Comparison of ENCODE assay signal across 12 cellular contexts in the genomic region with DNA sequence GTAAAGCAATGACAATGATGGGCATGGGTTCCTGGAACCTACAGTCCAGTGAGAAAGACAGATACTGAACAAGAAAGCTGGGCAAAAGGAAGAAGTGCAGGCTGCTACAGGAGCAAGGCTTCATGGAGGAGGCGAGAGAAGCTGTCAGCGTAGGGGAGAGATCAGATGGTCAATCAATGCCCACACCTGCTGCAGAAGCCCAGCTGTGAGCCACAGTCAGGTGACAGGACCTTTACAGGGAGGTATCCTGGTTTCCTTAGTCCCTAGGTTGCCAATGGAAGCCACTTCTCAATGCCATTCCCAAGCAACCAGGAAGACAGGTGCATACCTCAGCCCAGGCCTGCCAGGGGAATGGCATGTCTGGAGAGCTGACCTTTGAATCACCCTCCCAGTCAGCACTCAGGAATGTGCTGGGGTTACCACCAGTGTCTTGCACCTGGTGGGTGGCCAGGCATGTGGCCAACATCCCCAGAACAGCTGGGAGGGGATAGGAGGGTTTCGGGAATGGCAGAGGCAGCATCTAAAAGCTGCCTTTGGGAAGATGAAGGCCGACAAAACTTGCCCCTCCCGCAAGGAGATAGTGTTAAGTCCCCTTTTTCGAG.
DNase-seq lines count a peak whose midpoint lies in the region; ATAC-seq and TF ChIP-seq lines count a peak whose summit lies in the region.
"Had no signal": no experiment of that assay in that cellular context is flagged by ENCODE, and none has a peak within 500 bp of the region (broad histone marks: within the 10 kb centered on the region; RNA-seq: fewer than 3 reads in every experiment).

No MANE protein-coding gene starts in this region.

- H2AK5ac ChIP-seq in H9 (ENCODE audit: insufficient read length, low read length): no peak overlapping the region

- H3K79me2 ChIP-seq in H9 (ENCODE audit: insufficient read depth, low read length): no peaks in the 10 kb centered on the region

- H4K20me1 ChIP-seq in H9 (ENCODE audit: control insufficient read depth, insufficient read depth, insufficient read length): no peaks in the 10 kb centered on the region

- no peak overlapping the region for H2BK15ac ChIP-seq in H9 (ENCODE audit: low read depth, low read length)

- H3K18ac ChIP-seq in H9 (ENCODE audit: insufficient read length, low read depth, low read length): no peak overlapping the region

- H3K23ac ChIP-seq in H9 (ENCODE audit: insufficient read length, low read depth, low read length): no peak overlapping the region

- no peak overlapping the region; a peak in 1 of 5 replicates for H3K4me3 Mint-ChIP-seq in H9
- no peak overlapping the region for H3K4me3 Mint-ChIP-seq in CD8-positive, alpha-beta T cell
- H3K4me3 Mint-ChIP-seq: stimulated activated naive CD8-positive, alpha-beta T cell treated with anti-CD3 and anti-CD28 coated beads, Interleukin-15, amount 100 ng/mL, for 72 hours had no signal

- no peaks in the 10 kb centered on the region for H3K9me3 Mint-ChIP-seq in H9
- no peaks in the 10 kb centered on the region for H3K9me3 Mint-ChIP-seq in CD8-positive, alpha-beta T cell
- H3K9me3 Mint-ChIP-seq: stimulated activated naive CD8-positive, alpha-beta T cell treated with anti-CD3 and anti-CD28 coated beads, Interleukin-15, amount 100 ng/mL, for 72 hours had no signal

- H4K8ac ChIP-seq in H9 (replicated peaks; ENCODE audit: insufficient read length, low read depth, low read length): no peak overlapping the region

- H3K9me3 ChIP-seq in H9 (ENCODE audit: control insufficient read depth, low read depth, low read length): no peaks in the 10 kb centered on the region
- H3K9me3 ChIP-seq in RWPE2 (ENCODE audit: severe bottlenecking): no peaks in the 10 kb centered on the region
- H3K9me3 ChIP-seq in CD8-positive, alpha-beta T cell (ENCODE audit: low read length): no peaks in the 10 kb centered on the region
- H3K9me3 ChIP-seq: esophagus squamous epithelium, Peyer's patch had no signal

- H2BK5ac ChIP-seq in H9 (ENCODE audit: insufficient read length, low read length): no peak overlapping the region

- peak overlapping the region; percentile 24 for H2BK12ac ChIP-seq in H9 (ENCODE audit: insufficient read length, low read depth, low read length)

- peak overlapping the region; percentile 17 to 61 (median 50); a peak in 3 of 7 replicates for H3K27ac Mint-ChIP-seq in H9
- no peak overlapping the region for H3K27ac Mint-ChIP-seq in CD8-positive, alpha-beta T cell
- H3K27ac Mint-ChIP-seq: stimulated activated naive CD8-positive, alpha-beta T cell treated with anti-CD3 and anti-CD28 coated beads, Interleukin-15, amount 100 ng/mL, for 72 hours had no signal

- H3K4me1 Mint-ChIP-seq in H9: peaks cover 64 to 67% of the 10 kb centered on the region in 2 experiments
- H3K4me1 Mint-ChIP-seq in CD8-positive, alpha-beta T cell (ENCODE audit: low read depth): no peaks in the 10 kb centered on the region
- H3K4me1 Mint-ChIP-seq: stimulated activated naive CD8-positive, alpha-beta T cell treated with anti-CD3 and anti-CD28 coated beads, Interleukin-15, amount 100 ng/mL, for 72 hours had no signal

- H3K56ac ChIP-seq in H9 (ENCODE audit: insufficient read length, low read depth, low read length): no peak overlapping the region

- H4K91ac ChIP-seq in H9 (ENCODE audit: insufficient read length, low read depth, low read length): no peak overlapping the region

- peak; percentile 91 for DNase-seq in H9
- DNase-seq in RWPE2 (ENCODE audit: low spot score): peak; percentile 86
- DNase-seq in fibroblast of villous mesenchyme (ENCODE audit: low read depth): peak; percentile 43
- DNase-seq in NCI-H2081 treated with DMSO at 0.1 percent for 48 hours (lab: John Stamatoyannopoulos, UW): no peak
- no peak for DNase-seq in stimulated activated CD4-positive, alpha-beta T cell treated with anti-CD3 and anti-CD28 coated beads, Interleukin-4, amount 100 ng/mL, for 4 hours
- DNase-seq in stimulated activated naive CD4-positive, alpha-beta T cell treated with Interleukin-2 at 50 U/mL for 16 hours (lab: John Stamatoyannopoulos, UW): no peak
- no peak for DNase-seq in CD8-positive, alpha-beta T cell
- DNase-seq: activated CD4-positive, alpha-beta T cell treated with anti-CD3 and anti-CD28 coated beads, Interleukin-2, amount 50 U/mL, for 1 hour; esophagus squamous epithelium; Peyer's patch; stimulated activated naive CD8-positive, alpha-beta T cell treated with anti-CD3 and anti-CD28 coated beads, Interleukin-15, amount 100 ng/mL, for 72 hours had no signal

- CTCF ChIA-PET in CD8-positive, alpha-beta T cell (lab: Charles Lee): interaction anchor here (0.6 kb wide), 1 partner anchor 596 kb away, joined by 3 read pairs; no protein-coding TSS in a partner anchor

- peaks cover 26% of the 10 kb centered on the region for H3K4me1 ChIP-seq in H9 (ENCODE audit: insufficient read depth, low read length)
- peaks cover 13% of the 10 kb centered on the region for H3K4me1 ChIP-seq in RWPE2 (ENCODE audit: insufficient read depth, poor library complexity, severe bottlenecking)
- peaks cover 35% of the 10 kb centered on the region for H3K4me1 ChIP-seq in rectal smooth muscle tissue (ENCODE audit: control insufficient read depth, insufficient read depth, low read length)
- no peaks in the 10 kb centered on the region for H3K4me1 ChIP-seq in CD8-positive, alpha-beta T cell (ENCODE audit: insufficient read depth, low read length)
- H3K4me1 ChIP-seq: Peyer's patch had no signal

- POLR2A ChIA-PET in CD8-positive, alpha-beta T cell (lab: Charles Lee): interaction anchor here (0.5 kb wide), 1 partner anchor 1475 kb away, joined by 4 read pairs; the partner anchor contains the start of gene NDUFB1

- H3K9ac ChIP-seq in H9 (ENCODE audit: extremely low read depth, insufficient read length, low read length) (no peak overlapping the region), rectal smooth muscle tissue (ENCODE audit: low read length) (no peak overlapping the region)

- no peak overlapping the region for H3K4me2 ChIP-seq in H9 (ENCODE audit: insufficient read depth, insufficient read length, low read length)

- no peaks in the 10 kb centered on the region for H3K27me3 Mint-ChIP-seq in H9 (ENCODE audit: low read depth)
- H3K27me3 Mint-ChIP-seq in CD8-positive, alpha-beta T cell (ENCODE audit: low read depth): no peaks in the 10 kb centered on the region
- H3K27me3 Mint-ChIP-seq: stimulated activated naive CD8-positive, alpha-beta T cell treated with anti-CD3 and anti-CD28 coated beads, Interleukin-15, amount 100 ng/mL, for 72 hours had no signal

- H3K79me1 ChIP-seq in H9 (ENCODE audit: insufficient read depth, low read depth, low read length, poor library complexity, severe bottlenecking): no peaks in the 10 kb centered on the region

- no peak overlapping the region; the same call in 1 of the 2 replicates for H3K14ac ChIP-seq in H9 (ENCODE audit: insufficient read depth, low read length)

- no peak overlapping the region for H2BK120ac ChIP-seq in H9 (ENCODE audit: low read depth, low read length, poor library complexity, severe bottlenecking)

- peaks cover 3% of the 10 kb centered on the region for H3K23me2 ChIP-seq in H9 (ENCODE audit: insufficient read length, low read depth, low read length, poor library complexity, severe bottlenecking)

- H3K4me3 ChIP-seq in RWPE2 (ENCODE audit: severe bottlenecking) (no peak overlapping the region), fibroblast of villous mesenchyme (ENCODE audit: low read depth, low read length) (no peak overlapping the region), rectal smooth muscle tissue (ENCODE audit: low read length) (no peak overlapping the region)
- no peak overlapping the region for H3K4me3 ChIP-seq in CD8-positive, alpha-beta T cell (ENCODE audit: low read depth, low read length)
- H3K4me3 ChIP-seq: esophagus squamous epithelium, Peyer's patch had no signal

- TF ChIP-seq CTCF in H9 (conservative IDR thresholded peaks at IDR 0.05) (no peak), RWPE2 (IDR thresholded peaks at IDR 0.05; ENCODE audit: poor library complexity, severe bottlenecking) (no peak), fibroblast of villous mesenchyme (IDR thresholded peaks at IDR 0.05; ENCODE audit: insufficient read depth, low read depth, low read length) (no peak)
- TF ChIP-seq CTCF in CD8-positive, alpha-beta T cell (IDR thresholded peaks at IDR 0.05): no peak

- ATAC-seq in RWPE2 (ENCODE audit: low read depth): peak; percentile 99
- no peak for ATAC-seq in CD8-positive, alpha-beta T cell
- ATAC-seq: stimulated activated naive CD8-positive, alpha-beta T cell treated with anti-CD3 and anti-CD28 coated beads, Interleukin-15, amount 100 ng/mL, for 72 hours had no signal

- peaks cover 0 to 14% (median 5%) of the 10 kb centered on the region in 3 experiments; a peak in 2 of 7 replicates for H3K36me3 Mint-ChIP-seq in H9 (ENCODE audit: insufficient read depth in 1 of 3, low read depth in 3 of 3)
- H3K36me3 Mint-ChIP-seq in CD8-positive, alpha-beta T cell: no peaks in the 10 kb centered on the region

- H3K27me3 ChIP-seq in H9 (ENCODE audit: insufficient read depth, low read length) (no peaks in the 10 kb centered on the region), RWPE2 (ENCODE audit: insufficient read depth, poor library complexity, severe bottlenecking) (no peaks in the 10 kb centered on the region), rectal smooth muscle tissue (ENCODE audit: control insufficient read depth, insufficient read depth, low read length) (no peaks in the 10 kb centered on the region)
- no peaks in the 10 kb centered on the region for H3K27me3 ChIP-seq in CD8-positive, alpha-beta T cell (ENCODE audit: insufficient read depth, low read length)
- H3K27me3 ChIP-seq: esophagus squamous epithelium, Peyer's patch had no signal

- intact Hi-C loops in CD8-positive, alpha-beta T cell (cut with DNase I, micrococcal nuclease): no loop called here

- no peak overlapping the region for H3K4ac ChIP-seq in H9 (ENCODE audit: low read depth, low read length)

- no peak overlapping the region for H3K27ac ChIP-seq in H9 (ENCODE audit: insufficient read length, low read depth, low read length)
- H3K27ac ChIP-seq in RWPE2 (ENCODE audit: poor library complexity, severe bottlenecking): no peak overlapping the region
- peak overlapping the region; percentile 90 for H3K27ac ChIP-seq in rectal smooth muscle tissue (ENCODE audit: low read depth, low read length)
- H3K27ac ChIP-seq in CD8-positive, alpha-beta T cell (ENCODE audit: low read depth, low read length): no peak overlapping the region
- H3K27ac ChIP-seq: Peyer's patch had no signal

- H2BK20ac ChIP-seq in H9 (ENCODE audit: low read depth, low read length, poor library complexity, severe bottlenecking): no peak overlapping the region

- H4K5ac ChIP-seq in H9 (ENCODE audit: insufficient read length, low read depth, low read length): no peak overlapping the region

- no peak overlapping the region for H3T11ph ChIP-seq in H9 (ENCODE audit: low read length)

- H2AFZ ChIP-seq in H9 (ENCODE audit: low read length): no peak overlapping the region

- WGBS in H9 (ENCODE audit: extremely low coverage, insufficient read length, low lambda C conversion rate): no CpG with 5 or more reads among the region's 6 CpGs

- peaks cover 15% of the 10 kb centered on the region for H3K36me3 ChIP-seq in RWPE2 (ENCODE audit: low read depth)
- peaks cover 2% of the 10 kb centered on the region for H3K36me3 ChIP-seq in rectal smooth muscle tissue (ENCODE audit: control insufficient read depth, insufficient read depth, low read length)
- H3K36me3 ChIP-seq in CD8-positive, alpha-beta T cell (ENCODE audit: insufficient read depth, low read length): no peaks in the 10 kb centered on the region
- H3K36me3 ChIP-seq: Peyer's patch had no signal

Comparison
In these comparisons a context has a peak if more than half of its experiments do, and no peak if none do; other contexts are left out.
1. DNase-seq: peak in H9 (single experiment), RWPE2 (single experiment) and fibroblast of villous mesenchyme (single experiment); none in NCI-H2081 treated with DMSO at 0.1 percent for 48 hours (single experiment), stimulated activated CD4-positive, alpha-beta T cell treated with anti-CD3 and anti-CD28 coated beads, Interleukin-4, amount 100 ng/mL, for 4 hours (0 of 2), stimulated activated naive CD4-positive, alpha-beta T cell treated with Interleukin-2 at 50 U/mL for 16 hours (single experiment) and CD8-positive, alpha-beta T cell (0 of 7).